ENCODE assay signal across 18 cellular contexts in genomic region chr7:111647881-111648280, GRCh38.
"Had no signal": no experiment of that assay in that cellular context is flagged by ENCODE, and none has a peak within 500 bp of the region (broad histone marks: within the 10 kb centered on the region; RNA-seq: fewer than 3 reads in every experiment).

No MANE protein-coding gene starts in this region.

- ATAC-seq: activated CD8-positive, alpha-beta T cell treated with anti-CD3 and anti-CD28 coated beads, Interleukin-2, amount 10 ng/mL, durations not matched to agents 7 days and 5 days; activated T-cell treated with anti-CD3 and anti-CD28 coated beads, Interleukin-2, amount 50 U/mL, for 4 hours; mucosa of descending colon; stimulated activated memory B cell treated with anti-CD40 and anti-IgM and Interleukin-4, amounts not matched to agents 10 μg/mL and 1 μg/mL and 100 μg/mL, for 72 hours had no signal

- H3K4me1 Mint-ChIP-seq: activated CD4-positive, alpha-beta T cell treated with anti-CD3 and anti-CD28 coated beads, Interleukin-2, amount 10 ng/mL, durations not matched to agents 7 days and 5 days; brain; naive B cell; stimulated activated memory B cell treated with anti-CD40 and anti-IgM and Interleukin-4, amounts not matched to agents 10 μg/mL and 1 μg/mL and 100 μg/mL, for 72 hours had no signal

- H3K4me3 Mint-ChIP-seq: activated CD4-positive, alpha-beta T cell treated with anti-CD3 and anti-CD28 coated beads, Interleukin-2, amount 10 ng/mL, durations not matched to agents 7 days and 5 days; activated CD8-positive, alpha-beta T cell treated with anti-CD3 and anti-CD28 coated beads, Interleukin-2, amount 10 ng/mL, durations not matched to agents 7 days and 5 days; activated naive CD4-positive, alpha-beta T cell treated with anti-CD3 and anti-CD28 coated beads for 36 hours; activated T-cell treated with anti-CD3 and anti-CD28 coated beads, Interleukin-2, amount 50 U/mL, for 4 hours; brain; naive B cell; stimulated activated memory B cell treated with anti-CD40 and anti-IgM and Interleukin-4, amounts not matched to agents 10 μg/mL and 1 μg/mL and 100 μg/mL, for 72 hours had no signal

- H3K9me3 Mint-ChIP-seq: activated CD4-positive, alpha-beta T cell treated with anti-CD3 and anti-CD28 coated beads, Interleukin-2, amount 10 ng/mL, durations not matched to agents 7 days and 5 days; activated naive CD4-positive, alpha-beta T cell treated with anti-CD3 and anti-CD28 coated beads for 36 hours had no signal

- H3K27me3 ChIP-seq: dorsolateral prefrontal cortex, ovary, sigmoid colon, spleen, tibial artery had no signal

- H3K27ac Mint-ChIP-seq: activated CD4-positive, alpha-beta T cell treated with anti-CD3 and anti-CD28 coated beads, Interleukin-2, amount 10 ng/mL, durations not matched to agents 7 days and 5 days; activated CD8-positive, alpha-beta T cell treated with anti-CD3 and anti-CD28 coated beads, Interleukin-2, amount 10 ng/mL, durations not matched to agents 7 days and 5 days; activated naive CD4-positive, alpha-beta T cell treated with anti-CD3 and anti-CD28 coated beads for 36 hours; brain; naive B cell; stimulated activated memory B cell treated with anti-CD40 and anti-IgM and Interleukin-4, amounts not matched to agents 10 μg/mL and 1 μg/mL and 100 μg/mL, for 72 hours had no signal

- H3K4me1 ChIP-seq: spleen, tibial artery had no signal

- H3K27me3 Mint-ChIP-seq: activated CD4-positive, alpha-beta T cell treated with anti-CD3 and anti-CD28 coated beads, Interleukin-2, amount 10 ng/mL, durations not matched to agents 7 days and 5 days had no signal

- H3K4me3 ChIP-seq: dorsolateral prefrontal cortex, mucosa of descending colon, ovary, sigmoid colon, spleen, tibial artery had no signal

- H3K36me3 ChIP-seq: ovary, sigmoid colon, spleen, tibial artery had no signal

- DNase-seq: activated CD4-positive, alpha-beta T cell treated with anti-CD3 and anti-CD28 coated beads, Interleukin-2, amount 10 ng/mL, durations not matched to agents 7 days and 5 days; activated CD8-positive, alpha-beta T cell treated with anti-CD3 and anti-CD28 coated beads, Interleukin-2, amount 10 ng/mL, durations not matched to agents 7 days and 5 days; activated naive CD4-positive, alpha-beta T cell treated with anti-CD3 and anti-CD28 coated beads for 36 hours; activated T-cell treated with anti-CD3 and anti-CD28 coated beads, Interleukin-2, amount 50 U/mL, for 4 hours; anterior cingulate cortex; caudate nucleus; dorsolateral prefrontal cortex; mesenchymal stem cell; mucosa of descending colon; naive B cell; ovary; sigmoid colon; spleen; stimulated activated CD4-positive, alpha-beta T cell treated with anti-CD3 and anti-CD28 coated beads, Interleukin-4, amount 100 ng/mL, for 4 hours; T1000; tibial artery had no signal

- H3K27ac ChIP-seq: dorsolateral prefrontal cortex, ovary, sigmoid colon, spleen, tibial artery had no signal

- H3K36me3 Mint-ChIP-seq: brain, naive B cell had no signal

- H3K9me3 ChIP-seq: mucosa of descending colon, ovary, sigmoid colon, spleen, tibial artery had no signal
